Comparison of ENCODE assay signal across 8 cellular contexts in the genomic region with DNA sequence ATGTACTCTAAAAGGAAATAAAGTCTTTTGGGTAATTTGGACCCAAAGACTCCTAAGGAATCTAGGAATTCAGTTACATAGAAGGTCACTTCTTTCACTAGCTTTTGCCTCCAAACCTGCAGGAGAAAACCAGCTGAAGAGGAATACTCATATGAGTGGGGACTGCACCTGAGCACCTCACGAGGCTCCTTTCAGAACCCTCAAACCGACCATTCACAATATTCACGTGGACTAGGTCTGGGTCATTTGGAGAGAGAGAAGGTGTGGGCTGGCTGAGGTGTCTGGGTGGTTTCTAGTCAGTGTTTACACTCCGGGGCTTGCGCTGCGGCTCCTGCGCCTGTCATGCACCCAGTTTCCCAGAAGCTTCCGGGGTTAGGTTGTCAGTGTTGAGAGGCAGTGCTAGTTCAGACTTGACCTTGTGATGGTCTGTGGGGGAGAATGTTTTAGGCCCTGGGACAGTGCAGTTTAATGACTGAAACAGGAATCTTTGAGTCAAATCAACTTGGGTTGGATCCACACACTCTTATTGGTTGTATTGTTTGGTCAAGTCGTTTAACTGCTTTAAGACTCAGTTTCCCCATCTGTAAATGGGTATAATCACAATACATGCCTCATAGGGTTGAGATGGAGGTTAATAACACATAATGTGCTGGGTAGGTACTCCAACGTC.
DNase-seq lines count a peak whose midpoint lies in the region; ATAC-seq and TF ChIP-seq lines count a peak whose summit lies in the region.

No MANE protein-coding gene starts in this region.

- H3K4me3 ChIP-seq in right lobe of liver, result no peak overlapping the region

- intact Hi-C loops in right lobe of liver (cut with DNase I), result no loop called here

- WGBS in right lobe of liver (ENCODE audit: insufficient coverage, low coverage, low lambda C conversion rate, missing lambda C conversion rate), result 68% methylated on average over 6 of the region's 10 CpGs

- peaks cover 0 to 4% (median 0%) of the 10 kb centered on the region in 4 donors for H3K4me1 ChIP-seq in right lobe of liver

- no peak overlapping the region for H3K27ac ChIP-seq in right lobe of liver

- TF ChIP-seq POLR2A in right lobe of liver (IDR thresholded peaks at IDR 0.05), result no peak

- H3K9me3 ChIP-seq in right lobe of liver, result no peaks in the 10 kb centered on the region

- H3K27me3 ChIP-seq in right lobe of liver, result no peaks in the 10 kb centered on the region

- CTCF ChIA-PET in HEK293T (lab: Yijun Ruan, JAX), result interaction anchor here (0.6 to 8.3 kb wide), 2 partner anchors 23 to 103 kb away, joined by 3 to 85 read pairs; no protein-coding TSS in a partner anchor

- ATAC-seq in GM19023 (IDR thresholded peaks at IDR 0.05; ENCODE audit: unreplicated experiment) (peak; percentile 90), HG03045 (IDR thresholded peaks at IDR 0.05; ENCODE audit: unreplicated experiment) (peak; percentile 90), right lobe of liver (peak; percentile 13 to 57 (median 29))

- POLR2A ChIA-PET in HEK293T (lab: Yijun Ruan, JAX), result no interaction called here

- TF ChIP-seq CTCF in right lobe of liver (IDR thresholded peaks at IDR 0.05), result no peak

- peak; percentile 69 to 80 for DNase-seq in activated CD4-positive, alpha-beta T cell treated with anti-CD3 and anti-CD28 coated beads, Interleukin-2, amount 50 U/mL, for 48 hours
- DNase-seq in right lobe of liver (no peak), NCI-H146 (lab: John Stamatoyannopoulos, UW) (no peak), MV-4-11 (lab: John Stamatoyannopoulos, UW) (no peak), SHP77 (lab: John Stamatoyannopoulos, UW) (no peak), HEK293T (ENCODE audit: extremely low spot score) (no peak)

- no peaks in the 10 kb centered on the region for H3K36me3 ChIP-seq in right lobe of liver

TF ChIP-seq in HEK293T, 16 proteins besides CTCF, POLR2A, EP300 and RAD21:
- TF ChIP-seq TARDBP (IDR thresholded peaks at IDR 0.05) (no peak), HDGF (IDR thresholded peaks at IDR 0.05; ENCODE audit: borderline replicate concordance) (no peak), ZNF384 (IDR thresholded peaks at IDR 0.05) (no peak), L3MBTL2 (conservative IDR thresholded peaks at IDR 0.05) (no peak), FOXM1 (IDR thresholded peaks at IDR 0.05; ENCODE audit: borderline replicate concordance) (no peak), SUZ12 (IDR thresholded peaks at IDR 0.05) (no peak)

Comparison
In these comparisons a context has a peak if more than half of its experiments do, and no peak if none do; other contexts are left out.
1. ATAC-seq: peak in every context shown above with its lines; median percentile 90 in GM19023; 90 in HG03045; 29 in right lobe of liver.
2. DNase-seq: peak in activated CD4-positive, alpha-beta T cell treated with anti-CD3 and anti-CD28 coated beads, Interleukin-2, amount 50 U/mL, for 48 hours (2 of 2); none in right lobe of liver (0 of 3), NCI-H146 (single experiment), MV-4-11 (single experiment), SHP77 (0 of 2) and HEK293T (single experiment).